12 cellular contexts compared by ENCODE assay signal in the genomic region with DNA sequence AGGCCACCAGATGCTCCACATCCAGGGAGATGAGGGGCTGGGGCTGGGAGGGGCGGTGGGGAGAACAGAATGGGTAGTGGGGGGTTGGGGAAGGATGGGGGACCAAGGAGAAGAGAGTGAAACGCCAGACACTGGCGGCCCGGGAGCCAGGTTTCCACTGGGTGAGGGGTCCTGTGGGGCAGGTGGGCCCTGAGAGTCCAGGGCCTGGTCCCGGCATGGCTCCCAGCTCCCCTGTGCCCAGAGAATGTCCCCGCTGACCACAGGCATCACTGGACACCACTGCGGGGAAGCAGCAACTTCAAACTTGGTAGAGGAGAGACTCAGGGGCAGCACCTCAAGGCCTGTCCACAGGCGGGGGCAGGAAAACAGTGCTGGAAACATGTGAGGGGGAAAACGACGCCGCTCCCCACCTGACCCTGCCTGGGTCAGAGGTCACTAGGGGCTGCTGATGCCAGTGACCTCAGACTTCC. TPM values are rescaled to one million over a fixed set of nuclear protein-coding genes. Genes with fewer than 3 reads are reported as not detected.
DNase-seq lines count a peak whose midpoint lies in the region; ATAC-seq, FAIRE-seq and TF ChIP-seq lines count a peak whose summit lies in the region.
"Had no signal": no experiment of that assay in that cellular context is flagged by ENCODE, and none has a peak within 500 bp of the region (broad histone marks: within the 10 kb centered on the region; RNA-seq: fewer than 3 reads in every experiment).

No MANE protein-coding gene starts in this region.

- H2AFZ ChIP-seq in K562 (ENCODE audit: low read depth, low read length): no peak overlapping the region

- no TSS peak for BruUV-seq in K562 (replicated peaks; lab: Mats Ljungman, UMichigan)

- no peak for TF ChIP-seq POLR2A in K562 (conservative IDR thresholded peaks at IDR 0.05)

- no peak overlapping the region for H3K4me3 ChIP-seq in K562
- H3K4me3 ChIP-seq in liver (ENCODE audit: low read depth in 1 of 3, low read length in 3 of 3): no peak overlapping the region
- no peak overlapping the region for H3K4me3 ChIP-seq in stomach smooth muscle (ENCODE audit: low read length in 2 of 2)
- H3K4me3 ChIP-seq: GM23248 had no signal

- intact Hi-C loops in K562 (cut with micrococcal nuclease): no loop called here

- TF ChIP-seq CTCF in K562 (IDR thresholded peaks at IDR 0.05 in 2 of 3, conservative IDR thresholded peaks at IDR 0.05 in 1 of 3; ENCODE audit: insufficient read depth in 2 of 3, low read depth in 1 of 3, low read length in 3 of 3) (no peak), liver (IDR thresholded peaks at IDR 0.05; ENCODE audit: low read depth, low read length, missing input control) (no peak)

- H3K27ac ChIP-seq in K562 (ENCODE audit: extremely low read depth, low read depth, low read length) (no peak overlapping the region), liver (ENCODE audit: low read depth in 1 of 2, low read length in 2 of 2) (peak overlapping the region; percentile 83 to 84), stomach smooth muscle (ENCODE audit: low read length) (peak overlapping the region; percentile 79)

- H3K4me1 ChIP-seq in K562 (replicated peaks in 1 of 2; ENCODE audit: control insufficient read depth in 2 of 2, insufficient read depth in 2 of 2, low read length in 2 of 2) (peaks cover 24 to 41% of the 10 kb centered on the region in 2 experiments), liver (ENCODE audit: control insufficient read depth in 4 of 4, insufficient read depth in 4 of 4, low read length in 3 of 4) (peaks cover 0 to 23% (median 16%) of the 10 kb centered on the region in 4 donors), stomach smooth muscle (ENCODE audit: control insufficient read depth, insufficient read depth, low read length) (peaks cover 33% of the 10 kb centered on the region)
- H3K4me1 ChIP-seq: Caco-2 had no signal

- TF ChIP-seq RAD21 in K562 (CRISPR knock-in tag; conservative IDR thresholded peaks at IDR 0.05 in 1 of 2, IDR thresholded peaks at IDR 0.05 in 1 of 2) (no peak), liver (IDR thresholded peaks at IDR 0.05) (no peak)

- H3K27ac Mint-ChIP-seq in stimulated activated naive B cell treated with anti-CD40 and anti-IgM and Interleukin-4, amounts not matched to agents 10 μg/mL and 1 μg/mL and 100 μg/mL, for 72 hours: no peak overlapping the region

- no peaks in the 10 kb centered on the region for H3K27me3 ChIP-seq in K562 (ENCODE audit: control insufficient read depth in 2 of 2, insufficient read depth in 2 of 2, low read length in 2 of 2)
- no peaks in the 10 kb centered on the region for H3K27me3 ChIP-seq in liver (ENCODE audit: control insufficient read depth in 4 of 4, insufficient read depth in 4 of 4, low read length in 3 of 4)
- H3K27me3 ChIP-seq in stomach smooth muscle (ENCODE audit: control insufficient read depth in 1 of 2, insufficient read depth in 2 of 2, low read length in 2 of 2): no peaks in the 10 kb centered on the region

- peaks cover 24 to 35% of the 10 kb centered on the region in 2 donors for H3K4me1 Mint-ChIP-seq in stimulated activated naive B cell treated with anti-CD40 and anti-IgM and Interleukin-4, amounts not matched to agents 10 μg/mL and 1 μg/mL and 100 μg/mL, for 72 hours

- H3K9me3 Mint-ChIP-seq in stimulated activated naive B cell treated with anti-CD40 and anti-IgM and Interleukin-4, amounts not matched to agents 10 μg/mL and 1 μg/mL and 100 μg/mL, for 72 hours: no peaks in the 10 kb centered on the region

- in situ Hi-C loops in K562 (cut with MboI): no loop called here

- H3K27me3 Mint-ChIP-seq in stimulated activated naive B cell treated with anti-CD40 and anti-IgM and Interleukin-4, amounts not matched to agents 10 μg/mL and 1 μg/mL and 100 μg/mL, for 72 hours: no peaks in the 10 kb centered on the region

- FAIRE-seq in K562 (lab: Jason Lieb, UNC): no peak
- FAIRE-seq: islet of Langerhans had no signal

- no peaks in the 10 kb centered on the region for H3K36me3 ChIP-seq in K562 (ENCODE audit: control insufficient read depth, insufficient read depth, low read length)
- H3K36me3 ChIP-seq in liver (ENCODE audit: control insufficient read depth in 4 of 4, insufficient read depth in 3 of 4, low read depth in 1 of 4, low read length in 3 of 4): peaks cover 0 to 22% (median 13%) of the 10 kb centered on the region in 4 donors
- peaks cover 25 to 30% of the 10 kb centered on the region in 2 donors for H3K36me3 ChIP-seq in stomach smooth muscle (ENCODE audit: control insufficient read depth in 2 of 2, insufficient read depth in 2 of 2, low read length in 2 of 2)

- H3K9me1 ChIP-seq in K562 (ENCODE audit: control insufficient read depth, insufficient read depth, low read length): no peaks in the 10 kb centered on the region

- TF ChIP-seq EP300 in K562 (IDR thresholded peaks at IDR 0.05; ENCODE audit: low read length): no peak

- POLR2A ChIA-PET in K562 (lab: Yijun Ruan, JAX): interaction anchor here (0.9 to 2.0 kb wide), 5 partner anchors 9 to 17 kb away, joined by 3 to 16 read pairs (median 4); a partner anchor contains a TSS

- H3K9me3 ChIP-seq in K562 (replicated peaks; ENCODE audit: control insufficient read depth, insufficient read depth, low read depth, low read length) (no peaks in the 10 kb centered on the region), liver (ENCODE audit: control insufficient read depth in 4 of 4, low read length in 3 of 4) (no peaks in the 10 kb centered on the region), stomach smooth muscle (ENCODE audit: control insufficient read depth in 2 of 2, low read length in 2 of 2) (no peaks in the 10 kb centered on the region)
- H3K9me3 ChIP-seq: Caco-2 had no signal

- peak; percentile 1 for DNase-seq in Daoy (ENCODE audit: low read depth)
- DNase-seq in K562 (ENCODE audit: extremely low read depth in 1 of 4, low spot score in 3 of 4): no peak
- DNase-seq in retina: no peak
- no peak for DNase-seq in cerebellar cortex (ENCODE audit: low spot score)
- no peak for DNase-seq in stimulated activated naive B cell treated with anti-CD40 and anti-IgM and Interleukin-4, amounts not matched to agents 10 μg/mL and 1 μg/mL and 100 μg/mL, for 72 hours
- DNase-seq: GM23248, NCI-H1417 treated with DMSO at 0.1 percent for 48 hours, NCI-H526 treated with DMSO at 0.1 percent for 48 hours had no signal

- H3K4me2 ChIP-seq in K562 (ENCODE audit: insufficient read depth, low read length): no peak overlapping the region

- 89% methylated on average over 3 of the region's 11 CpGs for WGBS in K562 (ENCODE audit: insufficient coverage, low coverage, missing lambda C conversion rate)
- WGBS in liver: 93% methylated on average over 11 of the region's 11 CpGs

- no peaks in the 10 kb centered on the region for H4K20me1 ChIP-seq in K562 (replicated peaks; ENCODE audit: control insufficient read depth, insufficient read depth, low read length)

- H3K36me3 Mint-ChIP-seq in stimulated activated naive B cell treated with anti-CD40 and anti-IgM and Interleukin-4, amounts not matched to agents 10 μg/mL and 1 μg/mL and 100 μg/mL, for 72 hours: peaks cover 49 to 59% of the 10 kb centered on the region in 2 donors

- ATAC-seq in K562: no peak
- ATAC-seq in stimulated activated naive B cell treated with anti-CD40 and anti-IgM and Interleukin-4, amounts not matched to agents 10 μg/mL and 1 μg/mL and 100 μg/mL, for 72 hours (replicated peaks): no peak

- CTCF ChIA-PET in K562 (lab: Yijun Ruan, JAX; ENCODE audit: low intra/inter-chr PET ratio): no interaction called here

- H3K79me2 ChIP-seq in K562 (ENCODE audit: control insufficient read depth, insufficient read depth, low read length): no peaks in the 10 kb centered on the region

- no peak overlapping the region for H3K4me3 Mint-ChIP-seq in stimulated activated naive B cell treated with anti-CD40 and anti-IgM and Interleukin-4, amounts not matched to agents 10 μg/mL and 1 μg/mL and 100 μg/mL, for 72 hours

- H3K9ac ChIP-seq in K562 (ENCODE audit: insufficient read depth in 1 of 2, low read depth in 2 of 2, low read length in 2 of 2): no peak overlapping the region
- H3K9ac ChIP-seq in liver (ENCODE audit: low read depth in 1 of 2, low read length in 2 of 2): no peak overlapping the region
- peak overlapping the region in 1 of 2 donors; percentile 54 for H3K9ac ChIP-seq in stomach smooth muscle (ENCODE audit: low read length in 2 of 2)

RNA-seq across cellular contexts. Expression of a gene that starts 13.2 kb away (rescaled TPM):
- 18.2 and 19.9 TPM in 2 replicates for total RNA-seq in Daoy (2014; rRNA removed; shearing (Covaris generic))
- 3.9 and 9.8 TPM in 2 replicates for total RNA-seq in K562 (2011; cell fraction: chromatin; rRNA removed; ENCODE audit: low replicate concordance)
- total RNA-seq in K562 (2011; cell fraction: nucleolus; rRNA removed): 5.9 and 7.5 TPM in 2 replicates
- 6.2 and 9.3 TPM in 2 replicates for total RNA-seq in K562 (2011; cell fraction: nucleoplasm; rRNA removed)
- total RNA-seq in K562 (2014; rRNA removed) (8.2 and 14.7 TPM in 2 replicates), K562 (2014; rRNA removed; fragmentation: Illumina TruSeq; extraction: Trizol) (0.77 and 1.9 TPM in 2 replicates), K562 (2015; rRNA removed; fragmentation: Illumina TruSeq; extraction: Trizol) (4.8 and 4.9 TPM in 2 replicates), K562 (2021) (8.3 and 8.4 TPM in 2 replicates), liver (10 to 100 TPM; 31.2 to 40.0 TPM)
- polyA plus RNA-seq in K562 (2011; rRNA removed) (3.2 and 5.8 TPM in 2 replicates), K562 (2014; fragmentation: Illumina TruSeq; extraction: Trizol) (7.6 and 10.8 TPM in 2 replicates), K562 (2014; fragmentation: Nextera tagmentation; extraction: Ambion mirVana) (under 1 TPM; 0.13 to 0.94 TPM), K562 (2014; rRNA removed) (8.4 and 10.7 TPM in 2 replicates), liver (10 to 100 TPM; 70.4 to 72.1 TPM)
- 9.7 and 20.4 TPM in 2 replicates for polyA plus RNA-seq in K562 (2011; cell fraction: cytosol; rRNA removed)
- 4.3 and 6.6 TPM in 2 replicates for polyA plus RNA-seq in K562 (2011; cell fraction: nucleus; rRNA removed)
- polyA plus RNA-seq in K562 (2012): 9.7 and 34.7 TPM in 2 replicates
- polyA minus RNA-seq in K562 (2011; rRNA and poly(A)+ RNA removed): 1.6 and 2.2 TPM in 2 replicates
- 2.9 and 7.1 TPM in 2 replicates for polyA minus RNA-seq in K562 (2011; cell fraction: cytosol; rRNA and poly(A)+ RNA removed)
- 3.5 and 6.0 TPM in 2 replicates for polyA minus RNA-seq in K562 (2011; cell fraction: nucleus; rRNA and poly(A)+ RNA removed)

RNA-seq across cellular contexts. Expression of a gene that starts 24.9 kb away (rescaled TPM):
- total RNA-seq in Daoy (2014; rRNA removed; shearing (Covaris generic)): 36.1 and 64.4 TPM in 2 replicates
- total RNA-seq in K562 (2011; cell fraction: chromatin; rRNA removed; ENCODE audit: low replicate concordance): 5.1 and 21.8 TPM in 2 replicates
- 24.3 and 26.3 TPM in 2 replicates for total RNA-seq in K562 (2011; cell fraction: nucleolus; rRNA removed)
- 14.4 and 20.2 TPM in 2 replicates for total RNA-seq in K562 (2011; cell fraction: nucleoplasm; rRNA removed)
- total RNA-seq in K562 (2014; rRNA removed) (34.9 and 35.3 TPM in 2 replicates), K562 (2014; rRNA removed; fragmentation: Illumina TruSeq; extraction: Trizol) (2.7 and 2.9 TPM in 2 replicates), K562 (2015; rRNA removed; fragmentation: Illumina TruSeq; extraction: Trizol) (13.0 and 14.6 TPM in 2 replicates), K562 (2021) (18.6 and 23.4 TPM in 2 replicates), liver (10 to 100 TPM; 13.0 to 15.5 TPM)
- polyA plus RNA-seq in K562 (2011; rRNA removed) (15.9 and 23.7 TPM in 2 replicates), K562 (2014; fragmentation: Illumina TruSeq; extraction: Trizol) (5.3 and 13.8 TPM in 2 replicates), K562 (2014; fragmentation: Nextera tagmentation; extraction: Ambion mirVana) (1 to 10 TPM in 1 of 2 experiments, under 1 TPM in 1; 0.90 to 2.1 TPM), K562 (2014; rRNA removed) (30.7 and 35.3 TPM in 2 replicates), liver (10 to 100 TPM; 17.2 to 18.2 TPM)
- 40.2 and 99.4 TPM in 2 replicates for polyA plus RNA-seq in K562 (2011; cell fraction: cytosol; rRNA removed)
- polyA plus RNA-seq in K562 (2011; cell fraction: nucleus; rRNA removed): 36.2 and 60.4 TPM in 2 replicates
- polyA plus RNA-seq in K562 (2012): 19.5 and 30.7 TPM in 2 replicates
- 2.4 and 3.3 TPM in 2 replicates for polyA minus RNA-seq in K562 (2011; rRNA and poly(A)+ RNA removed)
- polyA minus RNA-seq in K562 (2011; cell fraction: cytosol; rRNA and poly(A)+ RNA removed): 4.8 and 7.6 TPM in 2 replicates
- 7.4 and 8.0 TPM in 2 replicates for polyA minus RNA-seq in K562 (2011; cell fraction: nucleus; rRNA and poly(A)+ RNA removed)
